In genomic region chr17:65670667-65671371, GRCh38 we compare ENCODE assay signal across 17 cellular contexts.
"Had no signal": no experiment of that assay in that cellular context is flagged by ENCODE, and none has a peak within 500 bp of the region (broad histone marks: within the 10 kb centered on the region; RNA-seq: fewer than 3 reads in every experiment).

No MANE protein-coding gene starts in this region.

- DNase-seq: activated CD4-positive, alpha-beta T cell treated with anti-CD3 and anti-CD28 coated beads, Interleukin-2, amount 50 U/mL, for 48 hours; activated naive CD4-positive, alpha-beta T cell treated with anti-CD3 and anti-CD28 coated beads for 36 hours; endodermal cell; gastrocnemius medialis; heart left ventricle; immature natural killer cell; left cardiac atrium; lower lobe of right lung; pancreas; stimulated activated CD4-positive, alpha-beta T cell treated with anti-CD3 and anti-CD28 coated beads, Interleukin-12 subunit alpha, Interleukin-12 subunit beta, amount 100 ng/mL, for 4 hours; stimulated activated CD4-positive, alpha-beta T cell treated with anti-CD3 and anti-CD28 coated beads, Interleukin-2, amount 100 ng/mL, for 24 hours; stomach; testis; upper lobe of left lung; WERI-Rb-1 had no signal

- H3K4me1 Mint-ChIP-seq: endodermal cell, immature natural killer cell had no signal

- ATAC-seq: gastrocnemius medialis, heart left ventricle, left cardiac atrium, lower lobe of right lung had no signal

- H3K4me3 Mint-ChIP-seq: activated naive CD4-positive, alpha-beta T cell treated with anti-CD3 and anti-CD28 coated beads for 36 hours; endodermal cell; immature natural killer cell; mesothelial cell of epicardium had no signal

- FAIRE-seq: pancreas had no signal

- H3K9me3 Mint-ChIP-seq: activated naive CD4-positive, alpha-beta T cell treated with anti-CD3 and anti-CD28 coated beads for 36 hours; activated T-helper 2 cell treated with anti-CD3 and anti-CD28 coated beads, Interferon-gamma antibody, Interleukin-2, Interleukin-4, amounts not matched to agents 10 μg/mL and 5 μg/mL and 100 μg/mL, durations not matched to agents 14 hours and 24 hours and 36 hours; immature natural killer cell had no signal

- H3K36me3 Mint-ChIP-seq: immature natural killer cell had no signal

- H3K27ac Mint-ChIP-seq: activated naive CD4-positive, alpha-beta T cell treated with anti-CD3 and anti-CD28 coated beads for 36 hours; activated T-helper 2 cell treated with anti-CD3 and anti-CD28 coated beads, Interferon-gamma antibody, Interleukin-2, Interleukin-4, amounts not matched to agents 10 μg/mL and 5 μg/mL and 100 μg/mL, durations not matched to agents 14 hours and 24 hours and 36 hours; endodermal cell; immature natural killer cell; mesothelial cell of epicardium had no signal
